13 cellular contexts compared by ENCODE assay signal in the genomic region with DNA sequence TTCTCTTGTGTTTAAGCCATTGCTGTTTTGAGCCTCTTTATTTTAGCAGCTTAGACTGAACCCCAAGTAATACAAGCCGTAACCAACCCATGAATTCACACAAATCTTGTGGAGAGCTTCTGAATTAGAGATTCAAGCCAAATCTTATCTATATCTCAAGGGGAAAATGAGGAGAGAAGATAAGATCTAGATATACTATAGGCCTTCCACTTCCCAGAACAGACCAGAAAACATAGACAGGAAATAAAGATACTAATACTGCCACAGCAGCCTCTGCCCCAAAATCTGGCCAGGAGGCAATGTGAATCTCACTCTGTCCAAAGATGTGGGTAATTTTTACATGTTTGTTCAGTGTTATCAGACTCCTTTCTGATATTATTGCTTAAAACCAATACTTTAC.
DNase-seq lines count a peak whose midpoint lies in the region; ATAC-seq, FAIRE-seq and TF ChIP-seq lines count a peak whose summit lies in the region.
"Had no signal": no experiment of that assay in that cellular context is flagged by ENCODE, and none has a peak within 500 bp of the region (broad histone marks: within the 10 kb centered on the region; RNA-seq: fewer than 3 reads in every experiment).

No MANE protein-coding gene starts in this region.

- no peaks in the 10 kb centered on the region for H3K9me3 ChIP-seq in ascending aorta

- no peak overlapping the region for H3K27ac ChIP-seq in ascending aorta

- peaks cover 12 to 13% of the 10 kb centered on the region in 2 donors for H3K36me3 Mint-ChIP-seq in activated T-cell treated with anti-CD3 and anti-CD28 coated beads, Interleukin-2, amount 50 U/mL, for 72 hours (ENCODE audit: insufficient read depth in 2 of 2)
- no peaks in the 10 kb centered on the region for H3K36me3 Mint-ChIP-seq in activated T-helper 17 cell treated with anti-CD3 and anti-CD28 coated beads, Interleukin-2, amount 50 U/mL, for 72 hours (ENCODE audit: low read depth)
- H3K36me3 Mint-ChIP-seq: CD14-positive monocyte had no signal

- FAIRE-seq in GM19239 (lab: Jason Lieb, UNC): peak; percentile 14
- FAIRE-seq: A204.1 had no signal

- peak overlapping the region; percentile 55 for H3K27ac Mint-ChIP-seq in activated T-cell treated with anti-CD3 and anti-CD28 coated beads, Interleukin-2, amount 50 U/mL, for 72 hours
- H3K27ac Mint-ChIP-seq in activated T-helper 17 cell treated with anti-CD3 and anti-CD28 coated beads, Interleukin-2, amount 50 U/mL, for 72 hours: no peak overlapping the region
- H3K27ac Mint-ChIP-seq: CD14-positive monocyte, GM23338, H9, IgD-negative memory B cell had no signal

- no peak for DNase-seq in activated T-cell treated with anti-CD3 and anti-CD28 coated beads, Interleukin-2, amount 50 U/mL, for 72 hours
- no peak for DNase-seq in activated T-cell treated with anti-CD3 and anti-CD28 coated beads, Interleukin-2, amount 50 U/mL, for 1 hour
- DNase-seq in GM19239 (ENCODE audit: insufficient read length, low spot score) (no peak), AG08395 (ENCODE audit: low spot score) (no peak), ascending aorta (ENCODE audit: low spot score in 2 of 2) (no peak)
- DNase-seq: DMS53, H9 had no signal

- no peaks in the 10 kb centered on the region for H3K27me3 ChIP-seq in ascending aorta

- no peaks in the 10 kb centered on the region for H3K36me3 ChIP-seq in ascending aorta

- H3K4me1 ChIP-seq in ascending aorta: peaks cover 0 to 9% of the 10 kb centered on the region in 2 donors

- H3K4me3 ChIP-seq in ascending aorta: no peak overlapping the region
- H3K4me3 ChIP-seq: GM23338 had no signal

- no peak for ATAC-seq in activated T-cell treated with anti-CD3 and anti-CD28 coated beads, Interleukin-2, amount 50 U/mL, for 72 hours (replicated peaks in 1 of 2)
- ATAC-seq in activated T-helper 17 cell treated with anti-CD3 and anti-CD28 coated beads, Interleukin-2, amount 50 U/mL, for 72 hours (replicated peaks): no peak
- no peak for ATAC-seq in GM19324 (IDR thresholded peaks at IDR 0.05; ENCODE audit: low FRiP score, unreplicated experiment)
- ATAC-seq: GM23338 had no signal

- H3K9me3 Mint-ChIP-seq in activated T-cell treated with anti-CD3 and anti-CD28 coated beads, Interleukin-2, amount 50 U/mL, for 72 hours: peaks cover 13 to 21% of the 10 kb centered on the region in 2 donors
- peaks cover 4% of the 10 kb centered on the region for H3K9me3 Mint-ChIP-seq in activated T-helper 17 cell treated with anti-CD3 and anti-CD28 coated beads, Interleukin-2, amount 50 U/mL, for 72 hours

- no peak for TF ChIP-seq CTCF in ascending aorta (IDR thresholded peaks at IDR 0.05)

- H3K4me3 Mint-ChIP-seq in activated T-cell treated with anti-CD3 and anti-CD28 coated beads, Interleukin-2, amount 50 U/mL, for 72 hours: no peak overlapping the region
- H3K4me3 Mint-ChIP-seq in activated T-helper 17 cell treated with anti-CD3 and anti-CD28 coated beads, Interleukin-2, amount 50 U/mL, for 72 hours: peak overlapping the region; percentile 13
- H3K4me3 Mint-ChIP-seq: CD14-positive monocyte, GM23338, H9, IgD-negative memory B cell had no signal

- H3K27me3 Mint-ChIP-seq in activated T-cell treated with anti-CD3 and anti-CD28 coated beads, Interleukin-2, amount 50 U/mL, for 72 hours (ENCODE audit: low read depth): no peaks in the 10 kb centered on the region
- no peaks in the 10 kb centered on the region for H3K27me3 Mint-ChIP-seq in activated T-helper 17 cell treated with anti-CD3 and anti-CD28 coated beads, Interleukin-2, amount 50 U/mL, for 72 hours
- H3K27me3 Mint-ChIP-seq: IgD-negative memory B cell had no signal

- intact Hi-C loops in ascending aorta (cut with DNase I): no loop called here

- H3K4me1 Mint-ChIP-seq in activated T-cell treated with anti-CD3 and anti-CD28 coated beads, Interleukin-2, amount 50 U/mL, for 72 hours (ENCODE audit: low read depth): peaks cover 24% of the 10 kb centered on the region
- H3K4me1 Mint-ChIP-seq in activated T-helper 17 cell treated with anti-CD3 and anti-CD28 coated beads, Interleukin-2, amount 50 U/mL, for 72 hours: peaks cover 34% of the 10 kb centered on the region
